In the genomic region with DNA sequence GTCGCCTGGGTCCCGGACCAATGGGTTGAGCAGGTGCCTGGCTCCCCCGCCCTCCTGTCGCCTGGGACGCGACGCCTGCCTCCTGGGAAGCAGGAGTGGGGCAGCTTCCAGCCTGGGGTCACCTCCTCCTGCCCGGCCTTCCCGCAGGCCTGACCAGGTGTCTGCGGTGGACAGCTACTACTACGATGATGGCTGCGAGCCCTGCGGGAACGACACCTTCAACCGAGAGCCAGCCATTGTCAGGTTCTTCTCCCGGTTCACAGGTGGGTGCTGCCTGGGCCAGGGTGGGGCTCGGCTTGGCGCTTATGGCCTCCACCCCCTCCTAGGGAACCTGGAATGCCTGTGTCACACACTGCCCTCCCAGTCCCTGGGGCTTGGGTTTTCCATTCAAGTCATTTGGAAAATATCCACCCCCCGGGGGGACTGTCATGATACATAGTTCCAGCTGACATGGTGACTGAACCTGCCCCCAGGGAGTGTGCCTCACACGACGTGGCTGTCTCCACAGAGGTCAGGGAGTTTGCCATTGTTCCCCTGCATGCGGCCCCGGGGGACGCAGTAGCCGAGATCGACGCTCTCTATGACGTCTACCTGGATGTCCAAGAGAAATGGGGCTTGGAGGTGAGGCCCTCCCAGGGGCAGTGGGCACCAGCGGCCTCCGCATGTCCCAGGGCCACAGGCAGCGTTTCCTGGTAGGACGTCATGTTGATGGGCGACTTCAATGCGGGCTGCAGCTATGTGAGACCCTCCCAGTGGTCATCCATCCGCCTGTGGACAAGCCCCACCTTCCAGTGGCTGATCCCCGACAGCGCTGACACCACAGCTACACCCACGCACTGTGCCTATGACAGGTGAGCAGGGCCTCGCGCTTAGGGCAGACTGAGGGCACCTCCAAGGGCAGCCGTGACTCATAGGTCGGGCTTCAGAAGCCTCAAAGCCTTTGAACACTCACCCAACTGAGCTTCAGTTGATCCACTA, we compare ENCODE assay signal across 11 cellular contexts. TPM values are rescaled to one million over a fixed set of nuclear protein-coding genes. Genes with fewer than 3 reads are reported as not detected.
DNase-seq lines count a peak whose midpoint lies in the region; ATAC-seq and TF ChIP-seq lines count a peak whose summit lies in the region.
"Had no signal": no experiment of that assay in that cellular context is flagged by ENCODE, and none has a peak within 500 bp of the region (broad histone marks: within the 10 kb centered on the region; RNA-seq: fewer than 3 reads in every experiment).

No MANE protein-coding gene starts in this region.

- H3K4me3 ChIP-seq in GM12865 (ENCODE audit: low read depth, low read length) (no peak overlapping the region), foreskin fibroblast (ENCODE audit: low read depth in 1 of 2, low read length in 2 of 2) (no peak overlapping the region), spleen (no peak overlapping the region)

- no peak for ATAC-seq in GM19023 (IDR thresholded peaks at IDR 0.05; ENCODE audit: unreplicated experiment)

- peak; percentile 0 for DNase-seq in GM12865 (ENCODE audit: low read depth)
- DNase-seq in M059J (ENCODE audit: low read depth), result peak; percentile 41
- peak; percentile 18 to 28 for DNase-seq in foreskin fibroblast
- peak; percentile 56 for DNase-seq in spleen
- no peak for DNase-seq in NCI-H526 treated with DMSO at 0.1 percent for 48 hours (lab: John Stamatoyannopoulos, UW)
- no peak for DNase-seq in DMS 273 (lab: John Stamatoyannopoulos, UW; ENCODE audit: unreplicated experiment)
- DNase-seq: HFFc6; Kasumi-1; NCI-H2171; stimulated activated naive CD4-positive, alpha-beta T cell treated with Interleukin-2 at 50 U/mL for 16 hours had no signal

- no peaks in the 10 kb centered on the region for H3K27me3 ChIP-seq in spleen (replicated peaks in 1 of 7)

- 91 to 93% (median 93%) methylated on average over 32 to 42 of the region's 42 CpGs for WGBS in spleen, 5 donors

- H3K4me1 ChIP-seq in spleen, result peaks cover 0 to 6% (median 0%) of the 10 kb centered on the region in 6 donors

- intact Hi-C loops in spleen (cut with DNase I; ENCODE audit: low total_unique reads), result no loop called here

- no peak for TF ChIP-seq POLR2A in spleen (IDR thresholded peaks at IDR 0.05)

- H3K9me3 ChIP-seq in spleen, result no peaks in the 10 kb centered on the region

- H3K27ac ChIP-seq in spleen, result no peak overlapping the region

- peaks cover 2 to 91% (median 66%) of the 10 kb centered on the region in 6 donors for H3K36me3 ChIP-seq in spleen

- TF ChIP-seq CTCF in GM12865 (IDR thresholded peaks at IDR 0.05; ENCODE audit: insufficient read depth, low read depth, low read length, missing control alignments) (no peak), foreskin fibroblast (IDR thresholded peaks at IDR 0.05; ENCODE audit: low read depth, low read length) (no peak), spleen (IDR thresholded peaks at IDR 0.05 in 8 of 11, conservative IDR thresholded peaks at IDR 0.05 in 3 of 11) (no peak)

RNA-seq across cellular contexts. Expression of gene DNASE1, which starts 2.3 kb away (rescaled TPM):
- 8.3 and 21.1 TPM in 2 replicates for total RNA-seq in M059J (2014; rRNA removed; shearing (Covaris generic))
- total RNA-seq in spleen, result 10 to 100 TPM; 23.9 to 51.9 (median 26.7) TPM
- 10 to 100 TPM in 1 of 3 donors, 1 to 10 TPM in 2; 6.1 to 16.9 (median 8.2) TPM for polyA plus RNA-seq in spleen

RNA-seq across cellular contexts. Expression of gene SLX4, which starts 45.4 kb away (rescaled TPM):
- 4.8 and 8.3 TPM in 2 replicates for total RNA-seq in M059J (2014; rRNA removed; shearing (Covaris generic))
- 1 to 10 TPM; 5.9 to 8.8 (median 7.3) TPM for total RNA-seq in spleen
- polyA plus RNA-seq in spleen, result 1 to 10 TPM; 1.8 to 4.0 (median 2.4) TPM

Comparison
In these comparisons a context has a peak if more than half of its experiments do, and no peak if none do; other contexts are left out.
1. DNase-seq: peak in GM12865 (single experiment), M059J (single experiment), foreskin fibroblast (2 of 2) and spleen (single experiment); none in NCI-H526 treated with DMSO at 0.1 percent for 48 hours (single experiment) and DMS 273 (single experiment).